ENCODE assay signal across 1 cellular context in genomic region chr6:85643530-85644373, GRCh38.
TF ChIP-seq lines count a peak whose summit lies in the region.

No MANE protein-coding gene starts in this region.

TF ChIP-seq in HCT116, 20 proteins besides CTCF, POLR2A, EP300 and RAD21 (continued from another document):
- TF ChIP-seq ATF3 (IDR thresholded peaks at IDR 0.05) (no peak), EZH2 (IDR thresholded peaks at IDR 0.05) (no peak)
